In the genomic region with DNA sequence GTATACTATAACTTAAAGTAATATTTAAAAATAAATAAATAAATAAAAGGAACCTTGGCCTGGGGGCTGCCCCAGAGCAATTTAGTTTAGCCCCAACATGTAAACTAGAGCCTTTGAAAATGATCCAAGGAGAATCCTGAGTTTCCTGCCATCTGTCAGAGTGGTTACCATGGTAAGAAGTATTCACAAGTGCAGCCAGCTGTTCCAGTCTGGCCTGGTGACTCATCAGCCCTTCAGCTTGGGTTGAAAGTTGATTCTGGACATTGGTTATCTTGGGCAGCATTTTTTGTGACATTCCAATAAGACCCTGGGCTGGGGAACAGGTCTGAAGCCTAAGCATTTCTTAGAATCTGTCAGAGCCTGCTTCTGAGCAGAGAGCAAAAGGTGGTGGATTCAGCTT, we compare ENCODE assay signal across 13 cellular contexts.
DNase-seq lines count a peak whose midpoint lies in the region; ATAC-seq and TF ChIP-seq lines count a peak whose summit lies in the region.
"Had no signal": no experiment of that assay in that cellular context is flagged by ENCODE, and none has a peak within 500 bp of the region (broad histone marks: within the 10 kb centered on the region; RNA-seq: fewer than 3 reads in every experiment).

No MANE protein-coding gene starts in this region.

- intact Hi-C loops in MCF 10A (cut with micrococcal nuclease), result no loop called here
- intact Hi-C loops in breast epithelium (cut with DNase I; ENCODE audit: low total_unique reads), result no loop called here
- intact Hi-C loops in upper lobe of right lung (cut with DNase I), result no loop called here
- intact Hi-C loops in stomach (cut with DNase I; ENCODE audit: low total_unique reads), result no loop called here

- TF ChIP-seq POLR2A in breast epithelium (IDR thresholded peaks at IDR 0.05), result no peak
- TF ChIP-seq POLR2A in tibial nerve (IDR thresholded peaks at IDR 0.05), result no peak
- no peak for TF ChIP-seq POLR2A in stomach (IDR thresholded peaks at IDR 0.05)

- no peak overlapping the region for H3K27ac Mint-ChIP-seq in MCF 10A (ENCODE audit: low read depth, unreplicated experiment)
- H3K27ac Mint-ChIP-seq: stimulated activated effector memory CD8-positive, alpha-beta T cell treated with anti-CD3 and anti-CD28 coated beads, Interleukin-12 subunit alpha, Interleukin-12 subunit beta, amount 100 ng/mL, for 72 hours had no signal

- BruUV-seq in MCF 10A (replicated peaks; lab: Mats Ljungman, UMichigan), result no TSS peak

- H3K4me1 Mint-ChIP-seq in MCF 10A (ENCODE audit: insufficient read depth, unreplicated experiment), result peaks cover 14% of the 10 kb centered on the region
- H3K4me1 Mint-ChIP-seq: stimulated activated effector memory CD8-positive, alpha-beta T cell treated with anti-CD3 and anti-CD28 coated beads, Interleukin-12 subunit alpha, Interleukin-12 subunit beta, amount 100 ng/mL, for 72 hours had no signal

- ATAC-seq in RWPE2 (ENCODE audit: low read depth) (peak; percentile 75; the same call in 2 of the 3 replicates), foreskin keratinocyte (peak; percentile 59), upper lobe of right lung (peak; percentile 50), GM18498 (IDR thresholded peaks at IDR 0.05; ENCODE audit: unreplicated experiment) (no peak)
- ATAC-seq: K562; stimulated activated effector memory CD8-positive, alpha-beta T cell treated with anti-CD3 and anti-CD28 coated beads, Interleukin-12 subunit alpha, Interleukin-12 subunit beta, amount 100 ng/mL, for 72 hours had no signal

- no peak overlapping the region for H3K4me3 Mint-ChIP-seq in MCF 10A (ENCODE audit: unreplicated experiment)
- H3K4me3 Mint-ChIP-seq: stimulated activated effector memory CD8-positive, alpha-beta T cell treated with anti-CD3 and anti-CD28 coated beads, Interleukin-12 subunit alpha, Interleukin-12 subunit beta, amount 100 ng/mL, for 72 hours had no signal

- H3K36me3 ChIP-seq in breast epithelium (no peaks in the 10 kb centered on the region), RWPE2 (ENCODE audit: low read depth) (no peaks in the 10 kb centered on the region), upper lobe of right lung (no peaks in the 10 kb centered on the region), tibial nerve (no peaks in the 10 kb centered on the region), stomach (no peaks in the 10 kb centered on the region)

- no peaks in the 10 kb centered on the region for H3K27me3 Mint-ChIP-seq in MCF 10A (ENCODE audit: insufficient read depth, unreplicated experiment)

- DNase-seq in MCF 10A (ENCODE audit: unreplicated experiment), result peak; percentile 74
- DNase-seq in breast epithelium (ENCODE audit: low spot score in 2 of 2), result no peak
- DNase-seq in RWPE2 (ENCODE audit: low spot score), result no peak
- DNase-seq in foreskin keratinocyte, result peak in 1 of 2 donors; percentile 61
- DNase-seq in upper lobe of right lung, result no peak
- DNase-seq in tibial nerve (ENCODE audit: low spot score in 2 of 2), result no peak
- DNase-seq in stomach, result no peak

- no peaks in the 10 kb centered on the region for H3K4me1 ChIP-seq in breast epithelium
- no peaks in the 10 kb centered on the region for H3K4me1 ChIP-seq in RWPE2 (ENCODE audit: insufficient read depth, poor library complexity, severe bottlenecking)
- no peaks in the 10 kb centered on the region for H3K4me1 ChIP-seq in foreskin keratinocyte
- H3K4me1 ChIP-seq in upper lobe of right lung, result peaks cover 3% of the 10 kb centered on the region
- H3K4me1 ChIP-seq in tibial nerve, result no peaks in the 10 kb centered on the region
- no peaks in the 10 kb centered on the region for H3K4me1 ChIP-seq in stomach

- no peak for TF ChIP-seq CTCF in MCF 10A (IDR thresholded peaks at IDR 0.05; ENCODE audit: unreplicated experiment)
- no peak for TF ChIP-seq CTCF in breast epithelium (IDR thresholded peaks at IDR 0.05)
- TF ChIP-seq CTCF in RWPE2 (IDR thresholded peaks at IDR 0.05; ENCODE audit: poor library complexity, severe bottlenecking), result no peak
- TF ChIP-seq CTCF in foreskin keratinocyte (conservative IDR thresholded peaks at IDR 0.05), result no peak
- TF ChIP-seq CTCF in upper lobe of right lung (IDR thresholded peaks at IDR 0.05), result no peak
- TF ChIP-seq CTCF in tibial nerve (IDR thresholded peaks at IDR 0.05), result no peak
- TF ChIP-seq CTCF in stomach (IDR thresholded peaks at IDR 0.05), result no peak

- H3K27me3 ChIP-seq in breast epithelium (no peaks in the 10 kb centered on the region), RWPE2 (ENCODE audit: insufficient read depth, poor library complexity, severe bottlenecking) (no peaks in the 10 kb centered on the region), foreskin keratinocyte (peaks cover 6% of the 10 kb centered on the region), upper lobe of right lung (no peaks in the 10 kb centered on the region), tibial nerve (no peaks in the 10 kb centered on the region), stomach (no peaks in the 10 kb centered on the region)

- peaks cover 10% of the 10 kb centered on the region for H3K36me3 Mint-ChIP-seq in MCF 10A (ENCODE audit: insufficient read depth, unreplicated experiment)
- H3K36me3 Mint-ChIP-seq: stimulated activated effector memory CD8-positive, alpha-beta T cell treated with anti-CD3 and anti-CD28 coated beads, Interleukin-12 subunit alpha, Interleukin-12 subunit beta, amount 100 ng/mL, for 72 hours had no signal

- CTCF ChIA-PET in MCF 10A (lab: Yijun Ruan, JAX), result interaction anchor here (0.5 to 2.2 kb wide), 9 partner anchors 9 to 364 kb away, joined by 3 to 7 read pairs (median 4); no protein-coding TSS in a partner anchor

- H3K9me3 ChIP-seq in breast epithelium, result no peaks in the 10 kb centered on the region
- H3K9me3 ChIP-seq in RWPE2 (ENCODE audit: severe bottlenecking), result no peaks in the 10 kb centered on the region
- H3K9me3 ChIP-seq in upper lobe of right lung, result no peaks in the 10 kb centered on the region
- H3K9me3 ChIP-seq in tibial nerve, result no peaks in the 10 kb centered on the region
- no peaks in the 10 kb centered on the region for H3K9me3 ChIP-seq in stomach

- TF ChIP-seq EP300 in tibial nerve (IDR thresholded peaks at IDR 0.05) (no peak), stomach (IDR thresholded peaks at IDR 0.05) (no peak)

- POLR2A ChIA-PET in MCF 10A (lab: Yijun Ruan, JAX), result interaction anchor here (0.8 to 1.0 kb wide), 2 partner anchors 11 to 109 kb away, joined by 3 read pairs; no protein-coding TSS in a partner anchor

- H3K4me3 ChIP-seq in breast epithelium, result no peak overlapping the region
- no peak overlapping the region for H3K4me3 ChIP-seq in RWPE2 (ENCODE audit: severe bottlenecking)
- H3K4me3 ChIP-seq in upper lobe of right lung, result no peak overlapping the region
- no peak overlapping the region for H3K4me3 ChIP-seq in tibial nerve
- H3K4me3 ChIP-seq in stomach, result no peak overlapping the region
- H3K4me3 ChIP-seq: coronary artery, K562 had no signal

- no peaks in the 10 kb centered on the region for H3K9me3 Mint-ChIP-seq in MCF 10A (ENCODE audit: unreplicated experiment)
- H3K9me3 Mint-ChIP-seq: nephron; stimulated activated effector memory CD8-positive, alpha-beta T cell treated with anti-CD3 and anti-CD28 coated beads, Interleukin-12 subunit alpha, Interleukin-12 subunit beta, amount 100 ng/mL, for 72 hours had no signal

- H3K27ac ChIP-seq in breast epithelium (no peak overlapping the region), RWPE2 (ENCODE audit: poor library complexity, severe bottlenecking) (no peak overlapping the region), foreskin keratinocyte (no peak overlapping the region), upper lobe of right lung (no peak overlapping the region), tibial nerve (no peak overlapping the region), stomach (no peak overlapping the region)
- H3K27ac ChIP-seq: C4-2B, coronary artery had no signal
